21 cellular contexts compared by ENCODE assay signal in the genomic region with DNA sequence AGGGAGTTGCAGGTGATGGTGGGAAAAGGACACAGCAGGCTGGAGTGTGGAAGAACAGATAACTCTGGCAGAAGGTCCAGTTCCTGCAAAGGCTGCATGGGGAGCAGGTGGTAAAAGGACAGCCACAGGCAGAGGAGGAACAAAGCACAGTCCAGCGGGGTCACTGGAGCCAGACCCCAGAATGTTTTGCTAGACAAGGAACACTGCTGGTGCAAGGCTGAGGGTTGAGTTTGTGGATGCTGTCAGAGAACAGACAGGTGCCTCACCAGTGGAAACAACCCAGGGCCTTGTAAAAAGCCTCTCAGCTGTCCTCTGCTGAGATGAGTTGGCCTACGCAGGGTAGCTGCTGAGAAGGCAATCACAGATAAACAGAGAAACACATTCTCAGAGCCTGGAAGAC.
DNase-seq lines count a peak whose midpoint lies in the region; ATAC-seq, FAIRE-seq and TF ChIP-seq lines count a peak whose summit lies in the region.
"Had no signal": no experiment of that assay in that cellular context is flagged by ENCODE, and none has a peak within 500 bp of the region (broad histone marks: within the 10 kb centered on the region; RNA-seq: fewer than 3 reads in every experiment).

No MANE protein-coding gene starts in this region.

- CTCF ChIA-PET in CD8-positive, alpha-beta T cell (lab: Charles Lee) = interaction anchor here (0.6 to 1.0 kb wide), 2 partner anchors 20 to 195 kb away, joined by 3 read pairs; no protein-coding TSS in a partner anchor
- CTCF ChIA-PET in HEK293 (lab: Yijun Ruan, JAX) (no interaction called here), H1 (lab: Charles Lee; ENCODE audit: partially characterized antibody) (interaction anchor here (0.8 to 2.9 kb wide), 10 partner anchors 9 to 207 kb away, joined by 3 to 14 read pairs (median 4); no protein-coding TSS in a partner anchor)

- peak overlapping the region; percentile 32 for H3K27ac Mint-ChIP-seq in CD8-positive, alpha-beta T cell
- peak overlapping the region; percentile 23 to 77 (median 36) for H3K27ac Mint-ChIP-seq in nephron
- H3K27ac Mint-ChIP-seq: HFFc6 had no signal

- H3K9me2 ChIP-seq in hepatocyte (replicated peaks; ENCODE audit: insufficient read depth) = no peaks in the 10 kb centered on the region

- H3K14ac ChIP-seq in H1 (ENCODE audit: insufficient read length) = no peak overlapping the region

- POLR2A ChIA-PET in CD8-positive, alpha-beta T cell (lab: Charles Lee) = no interaction called here
- POLR2A ChIA-PET in HEK293 (lab: Yijun Ruan, JAX) (no interaction called here), H1 (lab: Charles Lee; ENCODE audit: partially characterized antibody) (interaction anchor here (1.1 to 1.6 kb wide), 3 partner anchors 10 to 14 kb away, joined by 4 to 6 read pairs (median 4); no protein-coding TSS in a partner anchor)

- intact Hi-C loops in CD8-positive, alpha-beta T cell (cut with DNase I, micrococcal nuclease) = no loop called here

- no peak overlapping the region for H3K27ac ChIP-seq in CD8-positive, alpha-beta T cell (ENCODE audit: low read depth, low read length)
- H3K27ac ChIP-seq in HEK293 (ENCODE audit: extremely low read depth, low read depth, low read length) (no peak overlapping the region), H1 (ENCODE audit: low read depth, low read length) (no peak overlapping the region), hepatocyte (no peak overlapping the region)
- H3K27ac ChIP-seq: BLaER1 treated with 17β-estradiol and CSF1 and Interleukin-3, amounts not matched to agents 10 nM and 100 nM; SJSA1 had no signal

- H3K23me2 ChIP-seq in H1 (ENCODE audit: low read depth, low read length) = no peaks in the 10 kb centered on the region

- TF ChIP-seq CTCF in CD8-positive, alpha-beta T cell (IDR thresholded peaks at IDR 0.05) = no peak
- TF ChIP-seq CTCF in HEK293 (tag by site-specific recombination; IDR thresholded peaks at IDR 0.05) = no peak
- no peak for TF ChIP-seq CTCF in H1 (IDR thresholded peaks at IDR 0.05; ENCODE audit: control extremely low read depth in 1 of 3, insufficient read depth in 1 of 3, low read depth in 1 of 3, low read length in 3 of 3)
- TF ChIP-seq CTCF in nephron (IDR thresholded peaks at IDR 0.05; ENCODE audit: unreplicated experiment in 3 of 3) = no peak
- no peak for TF ChIP-seq CTCF in hepatocyte (IDR thresholded peaks at IDR 0.05; ENCODE audit: poor library complexity)

- H3K4me3 Mint-ChIP-seq in CD8-positive, alpha-beta T cell = no peak overlapping the region
- H3K4me3 Mint-ChIP-seq in nephron = no peak overlapping the region
- H3K4me3 Mint-ChIP-seq: CD8-positive, alpha-beta memory T cell; HFFc6 had no signal

- WGBS in H1 (ENCODE audit: extremely low coverage in 1 of 2, insufficient coverage in 1 of 2, insufficient read length in 1 of 2, insufficient replicate concordance in 2 of 2, low coverage in 1 of 2, low lambda C conversion rate in 2 of 2, missing lambda C conversion rate in 1 of 2), 2 experiments = 93% methylated on average over 2 of the region's 2 CpGs; no CpG with 5 or more reads in 1 of the 2 experiments
- 95% methylated on average over 2 of the region's 2 CpGs for WGBS in hepatocyte (ENCODE audit: low lambda C conversion rate, missing lambda C conversion rate)

- peaks cover 28 to 97% of the 10 kb centered on the region in 2 experiments for H3K79me2 ChIP-seq in H1 (ENCODE audit: control insufficient read depth in 1 of 2, insufficient read depth in 2 of 2, low read length in 2 of 2)
- H3K79me2 ChIP-seq in hepatocyte = peaks cover 100% of the 10 kb centered on the region

- ATAC-seq in CD8-positive, alpha-beta T cell = no peak
- no peak for ATAC-seq in GM18498 (IDR thresholded peaks at IDR 0.05; ENCODE audit: unreplicated experiment)
- ATAC-seq: GM12878, K562 had no signal

- H2AFZ ChIP-seq in H1 (ENCODE audit: low read length) = no peak overlapping the region
- no peak overlapping the region for H2AFZ ChIP-seq in hepatocyte

- no peak overlapping the region for H3K4me3 ChIP-seq in CD8-positive, alpha-beta T cell (ENCODE audit: low read depth, low read length)
- no peak overlapping the region for H3K4me3 ChIP-seq in HEK293 (ENCODE audit: low read depth, low read length)
- no peak overlapping the region for H3K4me3 ChIP-seq in H1 (ENCODE audit: extremely low read depth in 1 of 4, insufficient read depth in 2 of 4, low read depth in 3 of 4, low read length in 4 of 4)
- no peak overlapping the region for H3K4me3 ChIP-seq in hepatocyte
- H3K4me3 ChIP-seq: BLaER1 treated with 17β-estradiol and CSF1 and Interleukin-3, amounts not matched to agents 10 nM and 100 nM; GM12878; K562; SJSA1 had no signal

- no peak overlapping the region for H2BK20ac ChIP-seq in H1 (ENCODE audit: low read length)

- H3K23ac ChIP-seq in H1 (ENCODE audit: insufficient read length) = no peak overlapping the region

- H2AK5ac ChIP-seq in H1 (ENCODE audit: low read depth, low read length) = peak overlapping the region; percentile 65; the same call in 1 of the 2 replicates

- no peaks in the 10 kb centered on the region for H3K36me3 ChIP-seq in CD8-positive, alpha-beta T cell (ENCODE audit: insufficient read depth, low read length)
- no peaks in the 10 kb centered on the region for H3K36me3 ChIP-seq in HEK293 (ENCODE audit: control insufficient read depth in 2 of 2, insufficient read depth in 1 of 2, low read length in 2 of 2)
- H3K36me3 ChIP-seq in H1 (ENCODE audit: control insufficient read depth in 2 of 4, insufficient read depth in 4 of 4, low read length in 3 of 4) = no peaks in the 10 kb centered on the region
- H3K36me3 ChIP-seq in hepatocyte (replicated peaks; ENCODE audit: insufficient read depth, low read depth) = no peaks in the 10 kb centered on the region
- H3K36me3 ChIP-seq: SJSA1 had no signal

- H3K4ac ChIP-seq in H1 (replicated peaks; ENCODE audit: insufficient read length, low read depth, low read length) = no peak overlapping the region

- FAIRE-seq in H1 (lab: Jason Lieb, UNC) = no peak
- FAIRE-seq: GM12878, K562 had no signal

- H3K4me1 ChIP-seq in CD8-positive, alpha-beta T cell (ENCODE audit: insufficient read depth, low read length) = peaks cover 77% of the 10 kb centered on the region
- H3K4me1 ChIP-seq in HEK293 (ENCODE audit: control insufficient read depth, insufficient read depth, low read length) = 0 out of 2 replicates have a peak, but pooled peaks cover 4% of the 10 kb centered on the region
- peaks cover 11 to 30% (median 20%) of the 10 kb centered on the region in 4 experiments for H3K4me1 ChIP-seq in H1 (replicated peaks in 1 of 4; ENCODE audit: control insufficient read depth in 3 of 4, insufficient read depth in 4 of 4, low read length in 3 of 4)
- H3K4me1 ChIP-seq in hepatocyte (ENCODE audit: insufficient read depth) = peaks cover 9% of the 10 kb centered on the region

- TF ChIP-seq RAD21 in H1 (IDR thresholded peaks at IDR 0.05 in 1 of 2, conservative IDR thresholded peaks at IDR 0.05 in 1 of 2; ENCODE audit: low read depth in 2 of 2, low read length in 2 of 2) = no peak

- no peak for TF ChIP-seq POLR2A in H1 (IDR thresholded peaks at IDR 0.05; ENCODE audit: control extremely low read depth in 1 of 2, low read depth in 2 of 2, low read length in 2 of 2)

- H3K27me3 Mint-ChIP-seq in CD8-positive, alpha-beta T cell (ENCODE audit: low read depth) = no peaks in the 10 kb centered on the region
- H3K27me3 Mint-ChIP-seq in nephron (ENCODE audit: low read depth) = no peaks in the 10 kb centered on the region

- no peak overlapping the region for H3K4me2 ChIP-seq in H1 (ENCODE audit: insufficient read depth in 1 of 2, low read depth in 2 of 2, low read length in 2 of 2)
- H3K4me2 ChIP-seq in hepatocyte = no peak overlapping the region
- H3K4me2 ChIP-seq: BLaER1 treated with 17β-estradiol and CSF1 and Interleukin-3, amounts not matched to agents 10 nM and 100 nM had no signal

- H4K5ac ChIP-seq in H1 (ENCODE audit: insufficient read length, low read depth, low read length) = no peak overlapping the region

- no peak overlapping the region for H4K91ac ChIP-seq in H1 (replicated peaks; ENCODE audit: insufficient read length, low read length)

- H3K9me3 ChIP-seq in CD8-positive, alpha-beta T cell (ENCODE audit: low read length) = no peaks in the 10 kb centered on the region
- H3K9me3 ChIP-seq in HEK293 (ENCODE audit: control insufficient read depth, insufficient read depth, low read depth, low read length) (no peaks in the 10 kb centered on the region), H1 (ENCODE audit: insufficient read depth in 2 of 2, low read depth in 1 of 2, low read length in 1 of 2) (no peaks in the 10 kb centered on the region), hepatocyte (ENCODE audit: low read depth) (no peaks in the 10 kb centered on the region)
- H3K9me3 ChIP-seq: BLaER1 treated with 17β-estradiol and CSF1 and Interleukin-3, amounts not matched to agents 10 nM and 100 nM; SJSA1 had no signal

- H3K9ac ChIP-seq in H1 (replicated peaks in 1 of 4; ENCODE audit: extremely low read depth in 1 of 4, low read depth in 3 of 4, low read length in 3 of 4) = no peak overlapping the region
- H3K9ac ChIP-seq: BLaER1 treated with 17β-estradiol and CSF1 and Interleukin-3, amounts not matched to agents 10 nM and 100 nM had no signal

- peak overlapping the region; percentile 60; the same call in 1 of the 2 replicates for H2BK12ac ChIP-seq in H1 (ENCODE audit: low read depth, low read length)

- H3K9me3 Mint-ChIP-seq in CD8-positive, alpha-beta T cell = no peaks in the 10 kb centered on the region
- no peaks in the 10 kb centered on the region for H3K9me3 Mint-ChIP-seq in nephron
- H3K9me3 Mint-ChIP-seq: CD8-positive, alpha-beta memory T cell; HFFc6 had no signal

- H3K27me3 ChIP-seq in CD8-positive, alpha-beta T cell (ENCODE audit: insufficient read depth, low read length) = no peaks in the 10 kb centered on the region
- H3K27me3 ChIP-seq in H1 (replicated peaks in 1 of 4; ENCODE audit: control insufficient read depth in 3 of 4, extremely low read depth in 1 of 4, insufficient read depth in 3 of 4, low read length in 3 of 4) = no peaks in the 10 kb centered on the region
- no peaks in the 10 kb centered on the region for H3K27me3 ChIP-seq in hepatocyte
- H3K27me3 ChIP-seq: BLaER1 treated with 17β-estradiol and CSF1 and Interleukin-3, amounts not matched to agents 10 nM and 100 nM; SJSA1 had no signal

- no peak for DNase-seq in CD8-positive, alpha-beta T cell
- no peak for DNase-seq in H1 (ENCODE audit: low read depth in 1 of 2, low spot score in 2 of 2)
- DNase-seq in NCI-H187 treated with DMSO at 0.1 percent for 48 hours (lab: John Stamatoyannopoulos, UW) = no peak
- no peak for DNase-seq in hepatocyte (ENCODE audit: low spot score)
- DNase-seq: CD8-positive, alpha-beta memory T cell; DMS53; EL; GOT3; HFFc6; NCI-H1092 treated with DMSO at 0.1 percent for 48 hours; NCI-H1694 treated with DMSO at 0.1 percent for 48 hours; NCI-H2107; NCI-H2227 treated with DMSO at 0.1 percent for 48 hours; NCI-H524 treated with DMSO at 0.1 percent for 48 hours had no signal

- no peak overlapping the region for H3K56ac ChIP-seq in H1 (replicated peaks; ENCODE audit: insufficient read length, low read depth, low read length)

- H2BK120ac ChIP-seq in H1 (replicated peaks; ENCODE audit: low read depth, low read length) = no peak overlapping the region

- H2BK15ac ChIP-seq in H1 (ENCODE audit: low read length) = no peak overlapping the region

- H4K8ac ChIP-seq in H1 (ENCODE audit: extremely low read depth, insufficient read depth, low read length) = no peak overlapping the region

- no peak overlapping the region; the same call in 1 of the 2 replicates for H2BK5ac ChIP-seq in H1 (ENCODE audit: low read depth, low read length)

- H3K18ac ChIP-seq in H1 (ENCODE audit: extremely low read depth, low read length) = no peak overlapping the region

- peaks cover 82% of the 10 kb centered on the region for H3K4me1 Mint-ChIP-seq in CD8-positive, alpha-beta T cell (ENCODE audit: low read depth)
- H3K4me1 Mint-ChIP-seq in nephron = peaks cover 87% of the 10 kb centered on the region

- no peaks in the 10 kb centered on the region for H3K36me3 Mint-ChIP-seq in CD8-positive, alpha-beta T cell
- H3K36me3 Mint-ChIP-seq in nephron (ENCODE audit: low read depth) = peaks cover 12% of the 10 kb centered on the region

- H3K79me1 ChIP-seq in H1 (ENCODE audit: low read depth, low read length) = peaks cover 56% of the 10 kb centered on the region

- H4K20me1 ChIP-seq in H1 (replicated peaks in 1 of 2; ENCODE audit: control insufficient read depth in 1 of 2, insufficient read depth in 2 of 2, low read length in 2 of 2) (peaks cover 20 to 37% of the 10 kb centered on the region in 2 experiments), hepatocyte (ENCODE audit: insufficient read depth, poor library complexity, severe bottlenecking) (peaks cover 75% of the 10 kb centered on the region)

- no peak for TF ChIP-seq EP300 in H1 (IDR thresholded peaks at IDR 0.05; ENCODE audit: borderline replicate concordance in 1 of 2, low read depth in 2 of 2, low read length in 2 of 2)
